In genomic region chr12:6865307-6865706, GRCh38 we compare ENCODE assay signal across 1 cellular context. TPM values are rescaled to one million over a fixed set of nuclear protein-coding genes. Genes with fewer than 3 reads are reported as not detected.
"Had no signal": no experiment of that assay in that cellular context is flagged by ENCODE, and none has a peak within 500 bp of the region (broad histone marks: within the 10 kb centered on the region; RNA-seq: fewer than 3 reads in every experiment).

No MANE protein-coding gene starts in this region.

RNA-seq across cellular contexts. Expression of gene GNB3, which starts 24.6 kb away (rescaled TPM):
- total RNA-seq: esophagus mucosa had no signal
